ENCODE assay signal across 8 cellular contexts in the genomic region with DNA sequence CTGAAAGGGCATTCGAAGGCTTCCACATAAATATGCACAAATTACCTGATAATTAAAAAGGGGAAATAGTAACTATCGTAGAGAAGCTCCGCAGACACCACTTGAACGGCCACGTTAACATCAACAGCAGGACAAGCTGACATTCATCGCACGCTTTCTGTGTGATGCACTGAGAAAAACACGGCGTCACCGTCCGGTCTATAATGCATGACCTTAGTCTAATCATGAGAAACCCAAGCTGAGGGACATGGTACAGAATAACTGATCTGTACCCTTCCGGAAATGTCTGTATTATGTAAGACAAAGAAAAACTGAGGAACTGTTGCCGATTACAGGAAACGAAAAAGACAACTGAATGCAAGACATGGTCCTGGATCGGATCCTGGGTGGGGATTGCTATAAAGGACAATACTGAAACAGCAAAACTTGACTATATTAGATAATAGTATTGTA. TPM values are rescaled to one million over a fixed set of nuclear protein-coding genes. Genes with fewer than 3 reads are reported as not detected.
DNase-seq lines count a peak whose midpoint lies in the region; ATAC-seq and TF ChIP-seq lines count a peak whose summit lies in the region.

No MANE protein-coding gene starts in this region.

- DNase-seq in AG09309 (ENCODE audit: low read depth) = no peak
- DNase-seq in SKM-1 (lab: John Stamatoyannopoulos, UW; ENCODE audit: unreplicated experiment) = peak; percentile 73
- DNase-seq in kidney epithelial cell (ENCODE audit: low read depth) = no peak
- peak; percentile 16 for DNase-seq in stimulated activated CD8-positive, alpha-beta memory T cell treated with anti-CD3 and anti-CD28 coated beads, Interleukin-12 subunit alpha, Interleukin-12 subunit beta, amount 100 ng/mL, for 4 hours (ENCODE audit: low read depth)
- DNase-seq in NCI-H82 (lab: John Stamatoyannopoulos, UW) = no peak

- no peaks in the 10 kb centered on the region for H3K27me3 ChIP-seq in kidney epithelial cell (ENCODE audit: control insufficient read depth, insufficient read depth, low read length)

- ATAC-seq in GM18907 (IDR thresholded peaks at IDR 0.05; ENCODE audit: unreplicated experiment) = peak; percentile 25
- ATAC-seq in HG03196 (IDR thresholded peaks at IDR 0.05; ENCODE audit: unreplicated experiment) = peak; percentile 17

- H3K4me3 ChIP-seq in AG09309 (ENCODE audit: control insufficient read depth, low read depth, low read length) = peak overlapping the region; percentile 45
- H3K4me3 ChIP-seq in kidney epithelial cell (ENCODE audit: low read depth, low read length) = peak overlapping the region; percentile 54

- H3K27ac ChIP-seq in angular gyrus (ENCODE audit: low read depth, low read length) = peak overlapping the region; percentile 93

- TF ChIP-seq CTCF in AG09309 (IDR thresholded peaks at IDR 0.05; ENCODE audit: control insufficient read depth, insufficient read depth, low read depth, low read length, missing control alignments) (no peak), kidney epithelial cell (IDR thresholded peaks at IDR 0.05; ENCODE audit: insufficient read depth, low read length, poor library complexity, severe bottlenecking) (no peak)

- no peaks in the 10 kb centered on the region for H3K36me3 ChIP-seq in kidney epithelial cell (ENCODE audit: control insufficient read depth, insufficient read depth, low read length)

RNA-seq across cellular contexts. Expression of gene RANGAP1, which starts 0.7 kb away (rescaled TPM):
- total RNA-seq in kidney epithelial cell = 131 and 133 TPM in 2 replicates

RNA-seq across cellular contexts. Expression of gene ZC3H7B, which starts 14.7 kb away (rescaled TPM):
- 57.7 and 59.6 TPM in 2 replicates for total RNA-seq in kidney epithelial cell

RNA-seq across cellular contexts. Expression of gene CHADL, which starts 45.9 kb away (rescaled TPM):
- 1.6 and 1.8 TPM in 2 replicates for total RNA-seq in kidney epithelial cell

Comparison
In these comparisons a context has a peak if more than half of its experiments do, and no peak if none do; other contexts are left out.
1. DNase-seq: peak in SKM-1 (single experiment) and stimulated activated CD8-positive, alpha-beta memory T cell treated with anti-CD3 and anti-CD28 coated beads, Interleukin-12 subunit alpha, Interleukin-12 subunit beta, amount 100 ng/mL, for 4 hours (single experiment); none in AG09309 (single experiment), kidney epithelial cell (single experiment) and NCI-H82 (single experiment).